ENCODE assay signal across 16 cellular contexts in genomic region chrX:133188631-133189030, GRCh38.
A peak's percentile ranks its signal among the peaks of the same experiment; 100 is the strongest.
DNase-seq lines count a peak whose midpoint lies in the region; ATAC-seq and TF ChIP-seq lines count a peak whose summit lies in the region.
"Had no signal": no experiment of that assay in that cellular context is flagged by ENCODE, and none has a peak within 500 bp of the region (broad histone marks: within the 10 kb centered on the region; RNA-seq: fewer than 3 reads in every experiment).

No MANE protein-coding gene starts in this region.

- TF ChIP-seq POLR2A in GM18505 (IDR thresholded peaks at IDR 0.05; ENCODE audit: borderline replicate concordance, extremely low read depth, insufficient read depth, insufficient read length) = no peak

- no peak for ATAC-seq in GM18505 (IDR thresholded peaks at IDR 0.05; ENCODE audit: unreplicated experiment)
- ATAC-seq: CD8-positive, alpha-beta T cell had no signal

- H3K27ac ChIP-seq in substantia nigra (ENCODE audit: low read depth, low read length, poor library complexity, severe bottlenecking) = no peak overlapping the region
- H3K27ac ChIP-seq: GM23248 had no signal

- peak; percentile 27 for DNase-seq in ELF-1 (ENCODE audit: low read depth, low spot score)
- DNase-seq in RKO (ENCODE audit: low spot score) = peak; percentile 35
- peak; percentile 55 for DNase-seq in islet precursor cell
- peak; percentile 19 for DNase-seq in pons (ENCODE audit: low spot score)
- DNase-seq in substantia nigra (lab: John Stamatoyannopoulos, UW) = no peak
- DNase-seq in NAMALWA (ENCODE audit: low spot score) = no peak
- DNase-seq: C1 segment of cervical spinal cord; CD8-positive, alpha-beta T cell; DMS 273 treated with DMSO at 0.1 percent for 48 hours; DMS79; EL; GF-D8; GM23248; H7; HCEC 1CT had no signal

Comparison
In these comparisons a context has a peak if more than half of its experiments do, and no peak if none do; other contexts are left out.
1. DNase-seq: peak in ELF-1 (single experiment), RKO (single experiment), islet precursor cell (single experiment) and pons (single experiment); none in substantia nigra (0 of 49) and NAMALWA (single experiment).